Comparison of ENCODE assay signal across 21 cellular contexts in genomic region chr7:70778585-70778984, GRCh38.
"Had no signal": no experiment of that assay in that cellular context is flagged by ENCODE, and none has a peak within 500 bp of the region (broad histone marks: within the 10 kb centered on the region; RNA-seq: fewer than 3 reads in every experiment).

No MANE protein-coding gene starts in this region.

- H3K9me3 ChIP-seq: left ventricle myocardium inferior, ovary, prostate gland, spleen, upper lobe of left lung had no signal

- H3K9me3 Mint-ChIP-seq: activated T-cell treated with anti-CD3 and anti-CD28 coated beads, Interleukin-2, amount 50 U/mL, for 24 hours; brain; naive thymus-derived CD8-positive, alpha-beta T cell; WTC11 had no signal

- H3K27me3 Mint-ChIP-seq: activated T-cell treated with anti-CD3 and anti-CD28 coated beads, Interleukin-2, amount 50 U/mL, for 24 hours had no signal

- H3K36me3 ChIP-seq: ovary, prostate gland had no signal

- H3K27ac ChIP-seq: hepatocyte, left ventricle myocardium inferior, ovary, prostate gland, spleen, upper lobe of left lung had no signal

- DNase-seq: activated CD4-positive, alpha-beta T cell treated with anti-CD3 and anti-CD28 coated beads for 48 hours; activated naive CD4-positive, alpha-beta T cell treated with anti-CD3 and anti-CD28 coated beads, Interleukin-2, amount 50 U/mL, for 16 hours; activated T-cell treated with anti-CD3 and anti-CD28 coated beads, Interleukin-2, amount 50 U/mL, for 24 hours; aorta; dermis blood vessel endothelial cell; effector CD8-positive, alpha-beta T cell; glutamatergic neuron; left ventricle myocardium inferior; naive thymus-derived CD8-positive, alpha-beta T cell; ovary; spleen; stimulated activated CD4-positive, alpha-beta T cell treated with anti-CD3 and anti-CD28 coated beads, Interleukin-4, amount 100 ng/mL, for 1 hour; stimulated activated naive CD8-positive, alpha-beta T cell treated with anti-CD3 and anti-CD28 coated beads, Interleukin-15, Interleukin-2, amounts not matched to agents 100 U/mL and 50 U/mL, for 24 hours; T-helper 9 cell; upper lobe of left lung had no signal

- H3K36me3 Mint-ChIP-seq: naive thymus-derived CD8-positive, alpha-beta T cell had no signal

- H3K4me3 ChIP-seq: hepatocyte, left ventricle myocardium inferior, ovary, prostate gland, spleen, upper lobe of left lung had no signal

- H3K4me1 ChIP-seq: left ventricle myocardium inferior, prostate gland, spleen had no signal

- H3K4me3 Mint-ChIP-seq: WTC11 had no signal

- ATAC-seq: esophagus mucosa; naive thymus-derived CD8-positive, alpha-beta T cell; SK-N-SH treated with all-trans-retinoic acid at 6 μM for 48 hours; stimulated activated naive CD8-positive, alpha-beta T cell treated with anti-CD3 and anti-CD28 coated beads, Interleukin-15, Interleukin-2, amounts not matched to agents 100 U/mL and 50 U/mL, for 24 hours; WTC11 had no signal

- H3K27ac Mint-ChIP-seq: activated T-cell treated with anti-CD3 and anti-CD28 coated beads, Interleukin-2, amount 50 U/mL, for 24 hours; naive thymus-derived CD8-positive, alpha-beta T cell had no signal

- H3K27me3 ChIP-seq: hepatocyte, ovary, spleen, upper lobe of left lung had no signal
